In the genomic region with DNA sequence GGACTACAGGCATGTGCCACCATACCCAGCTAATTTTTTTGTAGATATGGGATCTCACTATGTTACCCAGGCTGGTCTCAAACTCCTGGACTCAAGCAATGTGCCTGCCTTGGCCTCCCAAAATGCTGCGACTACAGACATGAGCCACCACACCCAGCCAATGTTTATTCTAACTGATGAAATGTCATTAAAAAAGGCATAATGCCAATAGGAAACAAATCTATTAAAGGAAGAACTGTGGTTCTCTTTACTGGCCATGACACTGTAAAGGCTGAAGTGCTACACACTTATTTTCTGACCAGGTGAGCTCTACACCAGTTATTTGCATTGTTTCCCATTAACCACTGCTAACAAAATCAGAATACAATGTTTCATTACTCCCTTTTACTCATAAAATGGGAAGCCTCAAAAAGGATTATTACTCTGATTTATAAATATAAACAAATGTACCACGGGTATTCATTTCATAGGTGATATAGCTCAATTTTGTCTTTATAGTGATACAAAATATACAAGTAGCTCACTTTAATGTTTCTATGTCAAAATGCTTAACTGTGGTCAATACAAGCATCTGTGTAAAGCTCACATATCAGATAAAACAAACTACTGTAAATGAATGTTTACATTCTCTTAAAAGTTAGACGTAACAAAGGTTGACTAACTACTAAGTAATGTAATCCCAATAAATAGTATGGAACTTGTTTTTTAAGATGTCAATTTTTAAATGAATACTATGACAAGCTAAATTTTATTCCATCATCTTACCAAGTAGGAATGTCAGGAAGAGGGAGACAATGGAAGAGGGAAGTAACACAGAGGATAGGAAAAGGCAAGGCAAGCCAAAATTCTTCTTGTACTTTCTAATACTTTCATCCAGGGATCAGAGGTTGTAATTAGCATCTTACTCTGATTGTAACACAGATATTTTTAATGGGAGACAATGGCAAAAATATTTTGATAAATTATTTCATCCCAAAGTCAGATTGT, we compare ENCODE assay signal across 30 cellular contexts.
DNase-seq lines count a peak whose midpoint lies in the region; ATAC-seq and TF ChIP-seq lines count a peak whose summit lies in the region.
"Had no signal": no experiment of that assay in that cellular context is flagged by ENCODE, and none has a peak within 500 bp of the region (broad histone marks: within the 10 kb centered on the region; RNA-seq: fewer than 3 reads in every experiment).

No MANE protein-coding gene starts in this region.

- intact Hi-C loops in activated CD4-positive, alpha-beta memory T cell treated with anti-CD3 and anti-CD28 coated beads for 36 hours (cut with micrococcal nuclease), result no loop called here

- H3K4me3 Mint-ChIP-seq in activated T-cell treated with anti-CD3 and anti-CD28 coated beads, Interleukin-2, amount 50 U/mL, for 72 hours, result no peak overlapping the region
- no peak overlapping the region for H3K4me3 Mint-ChIP-seq in activated CD4-positive, alpha-beta memory T cell treated with anti-CD3 and anti-CD28 coated beads for 36 hours
- H3K4me3 Mint-ChIP-seq in activated CD8-positive, alpha-beta memory T cell treated with anti-CD3 and anti-CD28 coated beads, Interleukin-2, amount 10 ng/mL, durations not matched to agents 7 days and 5 days, result no peak overlapping the region
- H3K4me3 Mint-ChIP-seq: activated naive CD4-positive, alpha-beta T cell treated with anti-CD3 and anti-CD28 coated beads for 36 hours; CD4-positive, alpha-beta T cell; central memory CD8-positive, alpha-beta T cell; nephron progenitor cell; stimulated activated effector memory CD8-positive, alpha-beta T cell treated with anti-CD3 and anti-CD28 coated beads, Interleukin-12 subunit alpha, Interleukin-12 subunit beta, amount 100 ng/mL, for 72 hours; type B pancreatic cell had no signal

- H3K27ac ChIP-seq in SU-DHL-6 (ENCODE audit: low read depth, low read length), result 0 out of 2 replicates have a peak overlapping the region, but pooled peaks have one; percentile 12
- H3K27ac ChIP-seq: adrenal gland, body of pancreas, dorsolateral prefrontal cortex, gastroesophageal sphincter, HL-60, KMS-11 had no signal

- no peaks in the 10 kb centered on the region for H3K9me3 ChIP-seq in SU-DHL-6 (ENCODE audit: insufficient read depth, low read length)
- H3K9me3 ChIP-seq: adrenal gland, body of pancreas, gastroesophageal sphincter had no signal

- TF ChIP-seq CTCF in SU-DHL-6 (IDR thresholded peaks at IDR 0.05; ENCODE audit: insufficient read depth, low read length, poor library complexity, severe bottlenecking), result no peak

- H3F3A ChIP-seq in SU-DHL-6 (ENCODE audit: insufficient read depth), result peaks cover 12% of the 10 kb centered on the region; the same call in 1 of the 2 replicates

- H3K27me3 Mint-ChIP-seq in activated T-cell treated with anti-CD3 and anti-CD28 coated beads, Interleukin-2, amount 50 U/mL, for 72 hours (ENCODE audit: low read depth), result no peaks in the 10 kb centered on the region
- no peaks in the 10 kb centered on the region for H3K27me3 Mint-ChIP-seq in activated CD4-positive, alpha-beta memory T cell treated with anti-CD3 and anti-CD28 coated beads for 36 hours
- H3K27me3 Mint-ChIP-seq in activated CD8-positive, alpha-beta memory T cell treated with anti-CD3 and anti-CD28 coated beads, Interleukin-2, amount 10 ng/mL, durations not matched to agents 7 days and 5 days, result no peaks in the 10 kb centered on the region
- H3K27me3 Mint-ChIP-seq: CD4-positive, alpha-beta T cell; central memory CD8-positive, alpha-beta T cell; type B pancreatic cell had no signal

- DNase-seq in activated T-cell treated with anti-CD3 and anti-CD28 coated beads, Interleukin-2, amount 50 U/mL, for 72 hours, result no peak
- no peak for DNase-seq in activated T-cell treated with anti-CD3 and anti-CD28 coated beads, Interleukin-2, amount 50 U/mL, for 48 hours
- DNase-seq in left lobe of liver (ENCODE audit: low spot score), result no peak
- no peak for DNase-seq in activated CD4-positive, alpha-beta memory T cell treated with anti-CD3 and anti-CD28 coated beads for 36 hours
- no peak for DNase-seq in ecto neural progenitor cell (ENCODE audit: low spot score)
- no peak for DNase-seq in activated CD8-positive, alpha-beta memory T cell treated with anti-CD3 and anti-CD28 coated beads, Interleukin-2, amount 10 ng/mL, durations not matched to agents 7 days and 5 days
- DNase-seq: activated naive CD4-positive, alpha-beta T cell treated with anti-CD3 and anti-CD28 coated beads for 36 hours; adrenal gland; body of pancreas; CD4-positive, alpha-beta T cell; DND-41; dorsolateral prefrontal cortex; kidney glomerular epithelial cell; NCI-H1436; NCI-H2107; NCI-H446; NCI-H774; nephron progenitor cell; RPMI8226; stimulated activated CD4-positive, alpha-beta T cell treated with anti-CD3 and anti-CD28 coated beads, Interleukin-15, amount 100 ng/mL, for 24 hours; stimulated activated CD4-positive, alpha-beta T cell treated with anti-CD3 and anti-CD28 coated beads, Interleukin-4, amount 100 ng/mL, for 4 hours had no signal

- H4K20me1 ChIP-seq in SU-DHL-6 (ENCODE audit: low read depth, low read length), result no peaks in the 10 kb centered on the region

- no peak for ATAC-seq in activated T-cell treated with anti-CD3 and anti-CD28 coated beads, Interleukin-2, amount 50 U/mL, for 72 hours (replicated peaks in 1 of 2)
- ATAC-seq in left lobe of liver (peak; percentile 42), GM18873 (IDR thresholded peaks at IDR 0.05; ENCODE audit: low FRiP score, unreplicated experiment) (no peak)
- ATAC-seq in activated CD8-positive, alpha-beta memory T cell treated with anti-CD3 and anti-CD28 coated beads, Interleukin-2, amount 10 ng/mL, durations not matched to agents 7 days and 5 days, result no peak
- ATAC-seq: body of pancreas; gastroesophageal sphincter; stimulated activated effector memory CD8-positive, alpha-beta T cell treated with anti-CD3 and anti-CD28 coated beads, Interleukin-12 subunit alpha, Interleukin-12 subunit beta, amount 100 ng/mL, for 72 hours had no signal

- peaks cover 51% of the 10 kb centered on the region for H3K79me2 ChIP-seq in SU-DHL-6 (ENCODE audit: insufficient read depth, low read length)

- H3K36me3 ChIP-seq in SU-DHL-6 (ENCODE audit: low read length), result peaks cover 37% of the 10 kb centered on the region
- H3K36me3 ChIP-seq: adrenal gland had no signal

- H3K27me3 ChIP-seq in SU-DHL-6 (ENCODE audit: low read length), result no peaks in the 10 kb centered on the region
- H3K27me3 ChIP-seq: adrenal gland, body of pancreas, dorsolateral prefrontal cortex, gastroesophageal sphincter had no signal

- H3K9me2 ChIP-seq in SU-DHL-6 (replicated peaks; ENCODE audit: insufficient read depth, low read length), result no peaks in the 10 kb centered on the region

- no peaks in the 10 kb centered on the region for H3K36me3 Mint-ChIP-seq in activated T-cell treated with anti-CD3 and anti-CD28 coated beads, Interleukin-2, amount 50 U/mL, for 72 hours (ENCODE audit: insufficient read depth in 2 of 2)
- H3K36me3 Mint-ChIP-seq in activated CD4-positive, alpha-beta memory T cell treated with anti-CD3 and anti-CD28 coated beads for 36 hours, result peaks cover under 1% of the 10 kb centered on the region
- H3K36me3 Mint-ChIP-seq in activated CD8-positive, alpha-beta memory T cell treated with anti-CD3 and anti-CD28 coated beads, Interleukin-2, amount 10 ng/mL, durations not matched to agents 7 days and 5 days, result peaks cover under 1% of the 10 kb centered on the region
- H3K36me3 Mint-ChIP-seq: stimulated activated effector memory CD8-positive, alpha-beta T cell treated with anti-CD3 and anti-CD28 coated beads, Interleukin-12 subunit alpha, Interleukin-12 subunit beta, amount 100 ng/mL, for 72 hours had no signal

- H2AFZ ChIP-seq in SU-DHL-6 (ENCODE audit: low read depth, low read length, severe bottlenecking), result no peak overlapping the region

- H3K27ac Mint-ChIP-seq in activated T-cell treated with anti-CD3 and anti-CD28 coated beads, Interleukin-2, amount 50 U/mL, for 72 hours, result peak overlapping the region; percentile 46
- no peak overlapping the region for H3K27ac Mint-ChIP-seq in activated CD4-positive, alpha-beta memory T cell treated with anti-CD3 and anti-CD28 coated beads for 36 hours
- H3K27ac Mint-ChIP-seq in activated CD8-positive, alpha-beta memory T cell treated with anti-CD3 and anti-CD28 coated beads, Interleukin-2, amount 10 ng/mL, durations not matched to agents 7 days and 5 days, result no peak overlapping the region
- H3K27ac Mint-ChIP-seq: activated naive CD4-positive, alpha-beta T cell treated with anti-CD3 and anti-CD28 coated beads for 36 hours; CD4-positive, alpha-beta T cell; nephron progenitor cell; stimulated activated effector memory CD8-positive, alpha-beta T cell treated with anti-CD3 and anti-CD28 coated beads, Interleukin-12 subunit alpha, Interleukin-12 subunit beta, amount 100 ng/mL, for 72 hours; type B pancreatic cell had no signal

- CTCF ChIA-PET in activated CD4-positive, alpha-beta memory T cell treated with anti-CD3 and anti-CD28 coated beads for 36 hours (lab: Charles Lee), result no interaction called here
- CTCF ChIA-PET in activated CD8-positive, alpha-beta memory T cell treated with anti-CD3 and anti-CD28 coated beads, Interleukin-2, amount 10 ng/mL, durations not matched to agents 7 days and 5 days (lab: Charles Lee), result no interaction called here

- no peak overlapping the region for H3K4me3 ChIP-seq in SU-DHL-6 (ENCODE audit: insufficient read depth, low read length, poor library complexity, severe bottlenecking)
- H3K4me3 ChIP-seq: adrenal gland, body of pancreas, dorsolateral prefrontal cortex, gastroesophageal sphincter, lung had no signal

- no peaks in the 10 kb centered on the region for H3K9me3 Mint-ChIP-seq in activated T-cell treated with anti-CD3 and anti-CD28 coated beads, Interleukin-2, amount 50 U/mL, for 72 hours
- H3K9me3 Mint-ChIP-seq in activated CD4-positive, alpha-beta memory T cell treated with anti-CD3 and anti-CD28 coated beads for 36 hours, result no peaks in the 10 kb centered on the region
- H3K9me3 Mint-ChIP-seq in activated CD8-positive, alpha-beta memory T cell treated with anti-CD3 and anti-CD28 coated beads, Interleukin-2, amount 10 ng/mL, durations not matched to agents 7 days and 5 days (ENCODE audit: low read depth), result no peaks in the 10 kb centered on the region
- H3K9me3 Mint-ChIP-seq: activated naive CD4-positive, alpha-beta T cell treated with anti-CD3 and anti-CD28 coated beads for 36 hours; CD4-positive, alpha-beta T cell; central memory CD8-positive, alpha-beta T cell; nephron progenitor cell; stimulated activated effector memory CD8-positive, alpha-beta T cell treated with anti-CD3 and anti-CD28 coated beads, Interleukin-12 subunit alpha, Interleukin-12 subunit beta, amount 100 ng/mL, for 72 hours; type B pancreatic cell had no signal

- no peak overlapping the region for H3K4me2 ChIP-seq in SU-DHL-6 (ENCODE audit: low read depth, low read length, poor library complexity, severe bottlenecking)
- H3K4me2 ChIP-seq: KMS-11 had no signal

- POLR2A ChIA-PET in activated CD4-positive, alpha-beta memory T cell treated with anti-CD3 and anti-CD28 coated beads for 36 hours (lab: Charles Lee), result no interaction called here

- H3K9ac ChIP-seq in SU-DHL-6 (ENCODE audit: low read length), result no peak overlapping the region
- H3K9ac ChIP-seq: KMS-11 had no signal

- no peaks in the 10 kb centered on the region for H3K4me1 Mint-ChIP-seq in activated T-cell treated with anti-CD3 and anti-CD28 coated beads, Interleukin-2, amount 50 U/mL, for 72 hours (ENCODE audit: low read depth)
- no peaks in the 10 kb centered on the region for H3K4me1 Mint-ChIP-seq in activated CD4-positive, alpha-beta memory T cell treated with anti-CD3 and anti-CD28 coated beads for 36 hours (ENCODE audit: low read depth)
- H3K4me1 Mint-ChIP-seq in activated CD8-positive, alpha-beta memory T cell treated with anti-CD3 and anti-CD28 coated beads, Interleukin-2, amount 10 ng/mL, durations not matched to agents 7 days and 5 days, result peaks cover 8% of the 10 kb centered on the region
- H3K4me1 Mint-ChIP-seq: central memory CD8-positive, alpha-beta T cell; nephron progenitor cell; stimulated activated effector memory CD8-positive, alpha-beta T cell treated with anti-CD3 and anti-CD28 coated beads, Interleukin-12 subunit alpha, Interleukin-12 subunit beta, amount 100 ng/mL, for 72 hours had no signal
